8 cellular contexts compared by ENCODE assay signal in the genomic region with DNA sequence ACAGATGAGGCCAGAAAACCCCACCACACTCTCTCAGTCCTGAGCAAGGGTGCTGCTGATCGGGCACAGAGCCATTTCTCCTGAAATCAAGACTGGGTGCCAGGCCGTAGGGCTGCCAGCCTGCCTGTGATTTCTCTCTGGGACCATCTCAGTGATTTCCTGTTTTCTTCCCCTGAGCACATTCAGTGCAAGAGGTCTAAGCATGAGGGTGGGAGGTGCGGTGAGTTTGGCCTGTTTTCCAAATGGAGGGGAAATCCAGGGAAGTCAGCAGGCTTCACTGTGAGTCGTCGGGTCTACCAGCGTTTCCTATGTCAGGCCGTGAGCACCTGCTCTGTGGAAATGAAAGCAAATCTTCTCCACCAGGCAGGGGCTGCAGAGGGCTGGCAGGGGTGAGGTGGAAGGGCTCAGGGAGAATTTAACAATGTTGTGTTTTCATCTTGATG.
DNase-seq lines count a peak whose midpoint lies in the region; ATAC-seq and TF ChIP-seq lines count a peak whose summit lies in the region.

No MANE protein-coding gene starts in this region.

- H3K4me2 ChIP-seq in DOHH2 (ENCODE audit: low read length) = peak overlapping the region; percentile 85

- peak in 3 of 5 donors; percentile 29 to 45 (median 39) for DNase-seq in T-helper 1 cell
- no peak for DNase-seq in colonic mucosa
- DNase-seq in pulmonary artery endothelial cell (ENCODE audit: low read depth, low spot score) = peak; percentile 69
- DNase-seq in islet precursor cell = no peak
- DNase-seq in OCI-M2 (lab: John Stamatoyannopoulos, UW; ENCODE audit: unreplicated experiment) = no peak
- DNase-seq in DMS79 (lab: John Stamatoyannopoulos, UW) = no peak

- H3K4me1 ChIP-seq in DOHH2 (ENCODE audit: control insufficient read depth, low read length) (peaks cover 97% of the 10 kb centered on the region), colonic mucosa (no peaks in the 10 kb centered on the region)

- H3K36me3 ChIP-seq in DOHH2 (ENCODE audit: control insufficient read depth, low read length) (peaks cover 67% of the 10 kb centered on the region), colonic mucosa (no peaks in the 10 kb centered on the region)

- TF ChIP-seq CTCF in DOHH2 (IDR thresholded peaks at IDR 0.05; ENCODE audit: low read depth, low read length, poor library complexity, severe bottlenecking) = no peak
- no peak for TF ChIP-seq CTCF in colonic mucosa (IDR thresholded peaks at IDR 0.05)

- H3K27me3 ChIP-seq in DOHH2 (ENCODE audit: control insufficient read depth, low read length) (no peaks in the 10 kb centered on the region), colonic mucosa (no peaks in the 10 kb centered on the region)

- peaks cover 96% of the 10 kb centered on the region for H3K79me2 ChIP-seq in DOHH2 (ENCODE audit: control insufficient read depth, low read length)

- no peaks in the 10 kb centered on the region for H3K9me2 ChIP-seq in DOHH2 (replicated peaks; ENCODE audit: control insufficient read depth, low read length)

- peak overlapping the region; percentile 68 for H3K4me3 ChIP-seq in DOHH2 (ENCODE audit: low read length)
- no peak overlapping the region for H3K4me3 ChIP-seq in colonic mucosa

- H3K9me3 ChIP-seq in DOHH2 (ENCODE audit: control insufficient read depth, insufficient read depth, low read length) = no peaks in the 10 kb centered on the region
- H3K9me3 ChIP-seq in colonic mucosa = no peaks in the 10 kb centered on the region

- H3F3A ChIP-seq in DOHH2 (ENCODE audit: control insufficient read depth, insufficient read depth) = peaks cover 80% of the 10 kb centered on the region

- ATAC-seq in GM18870 (IDR thresholded peaks at IDR 0.05; ENCODE audit: unreplicated experiment) = no peak

- H3K27ac ChIP-seq in DOHH2 (ENCODE audit: low read depth, low read length) (peak overlapping the region; percentile 98), colonic mucosa (peak overlapping the region; percentile 16)

- intact Hi-C loops in colonic mucosa (cut with DNase I) = no loop called here

- H3K9ac ChIP-seq in colonic mucosa (ENCODE audit: low read depth in 2 of 2, low read length in 2 of 2) = no peak overlapping the region

- H4K20me1 ChIP-seq in DOHH2 (ENCODE audit: control insufficient read depth, insufficient read depth, low read depth, low read length) = no peaks in the 10 kb centered on the region

Comparison
In these comparisons a context has a peak if more than half of its experiments do, and no peak if none do; other contexts are left out.
1. DNase-seq: peak in T-helper 1 cell (3 of 5) and pulmonary artery endothelial cell (single experiment); none in colonic mucosa (single experiment), islet precursor cell (single experiment), OCI-M2 (single experiment) and DMS79 (single experiment).